Comparison of ENCODE assay signal across 8 cellular contexts in the genomic region with DNA sequence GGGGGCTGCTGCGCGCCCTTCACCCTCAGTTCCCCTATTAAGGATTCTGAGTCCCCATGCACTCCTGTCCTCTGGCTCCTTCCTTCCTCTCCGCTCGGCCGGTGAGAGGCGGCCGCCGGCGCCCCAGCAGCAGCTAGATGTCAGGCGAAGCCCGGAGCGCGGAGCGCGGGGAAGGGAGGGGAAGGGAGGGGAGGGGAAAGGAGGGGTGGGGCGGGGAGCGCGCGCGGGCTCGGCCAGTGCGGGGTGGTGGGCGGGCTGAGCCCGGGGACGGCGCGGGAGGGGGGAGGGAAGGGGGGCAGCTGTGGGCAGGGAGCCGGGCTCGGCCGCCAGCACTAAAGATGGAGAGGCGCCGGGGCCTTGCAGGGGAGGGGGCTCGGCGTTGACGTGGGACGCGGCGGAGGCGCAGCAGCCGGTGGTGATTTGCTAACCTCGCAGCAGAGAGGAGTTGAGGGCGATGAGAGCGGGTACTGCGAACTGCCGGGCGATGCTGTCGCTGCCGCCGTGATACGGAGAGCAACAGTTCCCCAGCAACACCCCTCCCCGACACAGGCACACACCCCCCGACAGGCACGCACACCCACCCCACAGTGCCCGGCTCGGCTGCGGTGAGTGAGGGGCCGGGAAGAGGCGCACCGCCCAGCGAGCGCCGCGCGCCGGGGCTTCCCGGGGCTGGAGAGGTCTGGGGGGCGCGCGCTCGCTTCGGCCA. TPM values are rescaled to one million over a fixed set of nuclear protein-coding genes. Genes with fewer than 3 reads are reported as not detected.
DNase-seq lines count a peak whose midpoint lies in the region; ATAC-seq and TF ChIP-seq lines count a peak whose summit lies in the region.

Gene ZBTB16 (plus strand): TSS at position 434 of the 706 bp plus-strand sequence. CDS start 3,590 bp downstream, outside the sequence.

- no peaks in the 10 kb centered on the region for H3K9me3 ChIP-seq in mononuclear cell (ENCODE audit: low read depth, low read length)

- peaks cover 52% of the 10 kb centered on the region for H3K27me3 Mint-ChIP-seq in activated T-cell treated with anti-CD3 and anti-CD28 coated beads, Interleukin-2, amount 50 U/mL, for 24 hours

- peak; percentile 50 for ATAC-seq in stimulated activated naive CD8-positive, alpha-beta T cell treated with anti-CD3 and anti-CD28 coated beads, Interleukin-15, Interleukin-2, amounts not matched to agents 100 U/mL and 50 U/mL, for 24 hours

- peaks cover 17% of the 10 kb centered on the region for H3K4me1 Mint-ChIP-seq in activated T-cell treated with anti-CD3 and anti-CD28 coated beads, Interleukin-2, amount 50 U/mL, for 24 hours (ENCODE audit: low read depth)

- H3K9me3 Mint-ChIP-seq in activated T-cell treated with anti-CD3 and anti-CD28 coated beads, Interleukin-2, amount 50 U/mL, for 24 hours: no peaks in the 10 kb centered on the region

- peak within 1 kb of the TSS; percentile 59 for H3K27ac Mint-ChIP-seq in activated T-cell treated with anti-CD3 and anti-CD28 coated beads, Interleukin-2, amount 50 U/mL, for 24 hours

- H3K4me1 ChIP-seq in mononuclear cell (ENCODE audit: insufficient read depth, low read length): peaks cover 25% of the 10 kb centered on the region

- H3K4me3 ChIP-seq in epithelial cell of esophagus (ENCODE audit: low read length): peak within 1 kb of the TSS; percentile 89
- H3K4me3 ChIP-seq in mononuclear cell (ENCODE audit: low read length): peak within 1 kb of the TSS; percentile 55

- peak; percentile 33 for TF ChIP-seq CTCF in epithelial cell of esophagus (IDR thresholded peaks at IDR 0.05; ENCODE audit: insufficient read depth, low read depth, low read length, missing control alignments)

- DNase-seq in DMS79 (lab: John Stamatoyannopoulos, UW) (peak; percentile 45), NCI-H345 treated with DMSO at 0.1 percent for 48 hours (lab: John Stamatoyannopoulos, UW; ENCODE audit: unreplicated experiment) (peak; percentile 52), epithelial cell of esophagus (ENCODE audit: low read depth) (peak; percentile 67), HT-29 (ENCODE audit: low spot score) (no peak), germinal center (ENCODE audit: low spot score) (no peak)
- peak; percentile 65 for DNase-seq in activated T-cell treated with anti-CD3 and anti-CD28 coated beads, Interleukin-2, amount 50 U/mL, for 24 hours
- peak; percentile 61 for DNase-seq in stimulated activated naive CD8-positive, alpha-beta T cell treated with anti-CD3 and anti-CD28 coated beads, Interleukin-15, Interleukin-2, amounts not matched to agents 100 U/mL and 50 U/mL, for 24 hours

- no peaks in the 10 kb centered on the region for H3K36me3 Mint-ChIP-seq in activated T-cell treated with anti-CD3 and anti-CD28 coated beads, Interleukin-2, amount 50 U/mL, for 24 hours (ENCODE audit: low read depth)

- H3K27me3 ChIP-seq in mononuclear cell (ENCODE audit: insufficient read depth, low read length): peaks cover 38% of the 10 kb centered on the region

- peak within 1 kb of the TSS; percentile 80 for H3K4me3 Mint-ChIP-seq in activated T-cell treated with anti-CD3 and anti-CD28 coated beads, Interleukin-2, amount 50 U/mL, for 24 hours

RNA-seq across cellular contexts. Expression of gene ZBTB16, which starts in this region (rescaled TPM):
- total RNA-seq in mononuclear cell: 23.3 TPM
- total RNA-seq in HT-29 (2014; rRNA removed; shearing (Covaris generic)): not detected in 2 replicates

Comparison
In these comparisons a context has a peak if more than half of its experiments do, and no peak if none do; other contexts are left out.
1. RNA of gene ZBTB16 (total RNA-seq): 23.3 TPM in mononuclear cell (single experiment); not detected in HT-29; every median in the first group is over 10 times any median in the second.
2. DNase-seq: peak in DMS79 (single experiment), NCI-H345 treated with DMSO at 0.1 percent for 48 hours (single experiment), activated T-cell treated with anti-CD3 and anti-CD28 coated beads, Interleukin-2, amount 50 U/mL, for 24 hours (single experiment), epithelial cell of esophagus (single experiment) and stimulated activated naive CD8-positive, alpha-beta T cell treated with anti-CD3 and anti-CD28 coated beads, Interleukin-15, Interleukin-2, amounts not matched to agents 100 U/mL and 50 U/mL, for 24 hours (single experiment); none in HT-29 (single experiment) and germinal center (single experiment).